Comparison of ENCODE assay signal across 8 cellular contexts in the genomic region with DNA sequence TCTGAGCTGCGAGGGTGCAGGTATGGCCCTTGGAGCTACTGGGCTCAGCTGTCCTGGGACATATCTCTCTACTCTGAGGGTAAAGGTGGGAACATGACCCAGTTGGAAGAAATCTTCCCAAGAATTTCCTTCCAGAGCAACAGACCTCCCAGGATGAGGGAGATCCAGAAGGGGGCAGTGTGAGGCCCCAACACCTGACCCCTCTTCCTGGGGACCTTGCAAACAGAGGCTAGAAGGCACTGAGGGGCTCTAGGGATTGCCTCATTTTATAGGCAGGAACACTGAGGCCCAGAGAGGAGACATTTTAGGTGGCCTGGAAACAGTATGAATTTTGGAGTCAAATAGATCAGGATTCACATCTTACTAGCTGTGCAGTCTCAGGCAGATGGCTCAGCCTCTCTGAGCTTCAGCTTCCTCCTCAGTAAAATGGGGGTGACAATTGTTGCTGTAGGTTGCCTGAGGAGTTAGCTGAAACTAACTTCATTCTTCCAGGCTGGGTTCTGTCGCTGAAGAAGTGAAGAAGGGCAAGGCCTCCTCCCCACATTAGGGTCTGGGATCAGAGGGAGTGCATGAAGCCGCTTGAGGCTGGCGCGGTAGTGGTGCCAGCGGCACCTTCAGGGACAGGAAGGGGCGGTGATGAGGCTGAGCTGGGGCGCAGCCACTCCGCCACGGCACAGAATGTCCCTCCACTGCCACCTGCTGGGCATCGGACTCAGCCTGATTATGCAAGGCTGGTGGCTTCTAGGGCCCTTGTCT. TPM values are rescaled to one million over a fixed set of nuclear protein-coding genes. Genes with fewer than 3 reads are reported as not detected.
DNase-seq lines count a peak whose midpoint lies in the region; ATAC-seq and TF ChIP-seq lines count a peak whose summit lies in the region.

No MANE protein-coding gene starts in this region.

- peaks cover 2% of the 10 kb centered on the region; the same call in 1 of the 2 replicates for H3K27me3 ChIP-seq in Panc1 (ENCODE audit: control insufficient read depth, insufficient read depth, low read length)

- no peak overlapping the region for H3K27ac Mint-ChIP-seq in activated T-cell treated with anti-CD3 and anti-CD28 coated beads, Interleukin-2, amount 50 U/mL, for 72 hours
- H3K27ac Mint-ChIP-seq in nephron progenitor cell, result no peak overlapping the region
- H3K27ac Mint-ChIP-seq in stimulated activated naive B cell treated with anti-CD40 and anti-IgM and Interleukin-4, amounts not matched to agents 10 μg/mL and 1 μg/mL and 100 μg/mL, for 72 hours, result no peak overlapping the region

- CTCF ChIA-PET in Panc1 (lab: Charles Lee), result interaction anchor here (0.8 to 1.6 kb wide), 6 partner anchors 113 to 329 kb away, joined by 3 to 5 read pairs (median 3); no protein-coding TSS in a partner anchor

- in situ Hi-C loops in Panc1 (cut with HindIII; ENCODE audit: low pct_unique_long_range_greater_than_20kb, low sequenced_read_pairs), result no loop called here

- H3K36me3 Mint-ChIP-seq in activated T-cell treated with anti-CD3 and anti-CD28 coated beads, Interleukin-2, amount 50 U/mL, for 72 hours (ENCODE audit: insufficient read depth in 2 of 2), result no peaks in the 10 kb centered on the region
- no peaks in the 10 kb centered on the region for H3K36me3 Mint-ChIP-seq in nephron progenitor cell (ENCODE audit: low read depth)
- H3K36me3 Mint-ChIP-seq in stimulated activated naive B cell treated with anti-CD40 and anti-IgM and Interleukin-4, amounts not matched to agents 10 μg/mL and 1 μg/mL and 100 μg/mL, for 72 hours, result peaks cover 0 to 4% of the 10 kb centered on the region in 2 donors

- H3K4me1 ChIP-seq in Panc1 (ENCODE audit: control insufficient read depth, insufficient read depth, low read length), result no peaks in the 10 kb centered on the region

- TF ChIP-seq CTCF in Panc1 (IDR thresholded peaks at IDR 0.05) (peak; percentile 91), fibroblast of mammary gland (conservative IDR thresholded peaks at IDR 0.05; ENCODE audit: control insufficient read depth, insufficient read depth, low read depth, low read length) (peak; percentile 79), nephron progenitor cell (IDR thresholded peaks at IDR 0.05) (peak; percentile 87)

- no peaks in the 10 kb centered on the region for H3K9me3 Mint-ChIP-seq in activated T-cell treated with anti-CD3 and anti-CD28 coated beads, Interleukin-2, amount 50 U/mL, for 72 hours
- peaks cover 6% of the 10 kb centered on the region for H3K9me3 Mint-ChIP-seq in nephron progenitor cell
- peaks cover 4 to 5% of the 10 kb centered on the region in 2 donors for H3K9me3 Mint-ChIP-seq in stimulated activated naive B cell treated with anti-CD40 and anti-IgM and Interleukin-4, amounts not matched to agents 10 μg/mL and 1 μg/mL and 100 μg/mL, for 72 hours

- no peaks in the 10 kb centered on the region for H3K4me1 Mint-ChIP-seq in activated T-cell treated with anti-CD3 and anti-CD28 coated beads, Interleukin-2, amount 50 U/mL, for 72 hours (ENCODE audit: low read depth)
- peaks cover 11% of the 10 kb centered on the region for H3K4me1 Mint-ChIP-seq in nephron progenitor cell
- no peaks in the 10 kb centered on the region for H3K4me1 Mint-ChIP-seq in stimulated activated naive B cell treated with anti-CD40 and anti-IgM and Interleukin-4, amounts not matched to agents 10 μg/mL and 1 μg/mL and 100 μg/mL, for 72 hours

- H3K4me3 Mint-ChIP-seq in activated T-cell treated with anti-CD3 and anti-CD28 coated beads, Interleukin-2, amount 50 U/mL, for 72 hours, result peak overlapping the region; percentile 58 to 61
- H3K4me3 Mint-ChIP-seq in nephron progenitor cell, result no peak overlapping the region
- peak overlapping the region; percentile 52 to 70 for H3K4me3 Mint-ChIP-seq in stimulated activated naive B cell treated with anti-CD40 and anti-IgM and Interleukin-4, amounts not matched to agents 10 μg/mL and 1 μg/mL and 100 μg/mL, for 72 hours

- no TSS peak for BruUV-seq in Panc1 (replicated peaks; lab: Mats Ljungman, UMichigan)

- ATAC-seq in GM19467 (IDR thresholded peaks at IDR 0.05; ENCODE audit: unreplicated experiment) (peak; percentile 84), Panc1 (peak; percentile 95)
- peak; percentile 98 for ATAC-seq in activated T-cell treated with anti-CD3 and anti-CD28 coated beads, Interleukin-2, amount 50 U/mL, for 72 hours (replicated peaks in 1 of 2)
- ATAC-seq in stimulated activated naive B cell treated with anti-CD40 and anti-IgM and Interleukin-4, amounts not matched to agents 10 μg/mL and 1 μg/mL and 100 μg/mL, for 72 hours (replicated peaks), result peak; percentile 98 to 99

- no peaks in the 10 kb centered on the region for H3K36me3 ChIP-seq in Panc1 (ENCODE audit: control insufficient read depth, insufficient read depth, low read length)

- DNase-seq in CD1c-positive myeloid dendritic cell (ENCODE audit: extremely low spot score) (peak; percentile 86), HuH-7.5 (ENCODE audit: low spot score) (peak; percentile 88), Panc1 (ENCODE audit: low read depth, low spot score) (peak; percentile 36), fibroblast of mammary gland (ENCODE audit: low read depth) (peak; percentile 56), nephron progenitor cell (peak; percentile 92)
- peak; percentile 90 for DNase-seq in activated T-cell treated with anti-CD3 and anti-CD28 coated beads, Interleukin-2, amount 50 U/mL, for 72 hours
- peak; percentile 74 for DNase-seq in stimulated activated naive B cell treated with anti-CD40 and anti-IgM and Interleukin-4, amounts not matched to agents 10 μg/mL and 1 μg/mL and 100 μg/mL, for 72 hours

- no peak overlapping the region for H3K27ac ChIP-seq in Panc1 (ENCODE audit: low read length)

- POLR2A ChIA-PET in Panc1 (lab: Charles Lee), result interaction anchor here (0.6 kb wide), 1 partner anchor 149 kb away, joined by 3 read pairs; no protein-coding TSS in a partner anchor

- H3K9me3 ChIP-seq in Panc1 (ENCODE audit: control insufficient read depth, insufficient read depth, low read depth, low read length), result no peaks in the 10 kb centered on the region

- no peaks in the 10 kb centered on the region for H3K27me3 Mint-ChIP-seq in activated T-cell treated with anti-CD3 and anti-CD28 coated beads, Interleukin-2, amount 50 U/mL, for 72 hours (ENCODE audit: low read depth)
- peaks cover 50% of the 10 kb centered on the region for H3K27me3 Mint-ChIP-seq in nephron progenitor cell (ENCODE audit: low read depth, poor library complexity)
- peaks cover 11 to 30% of the 10 kb centered on the region in 2 donors for H3K27me3 Mint-ChIP-seq in stimulated activated naive B cell treated with anti-CD40 and anti-IgM and Interleukin-4, amounts not matched to agents 10 μg/mL and 1 μg/mL and 100 μg/mL, for 72 hours

- H3K4me3 ChIP-seq in Panc1 (ENCODE audit: low read depth in 2 of 2, low read length in 2 of 2) (peak overlapping the region in 1 of 2 experiments; percentile 19; a peak in 1 of 4 replicates), fibroblast of mammary gland (ENCODE audit: control insufficient read depth, low read depth, low read length) (no peak overlapping the region)

- intact Hi-C loops in Panc1 (cut with micrococcal nuclease; ENCODE audit: unreplicated experiment), result loop anchor here (1.0 to 10.0 kb wide), 2 partner anchors 58 to 137 kb away; no protein-coding TSS in a partner anchor

RNA-seq across cellular contexts. Expression of gene KCNK17, which starts 11.4 kb away (rescaled TPM):
- total RNA-seq in Panc1 (2021; ENCODE audit: unreplicated experiment), result not detected
- not detected for polyA plus RNA-seq in Panc1 (2012; ENCODE audit: insufficient read length)
- not detected for total RNA-seq in activated T-cell treated with anti-CD3 and anti-CD28 coated beads, Interleukin-2, amount 50 U/mL, for 72 hours

RNA-seq across cellular contexts. Expression of gene KCNK16, which starts 19.7 kb away (rescaled TPM):
- not detected for total RNA-seq in Panc1 (2021; ENCODE audit: unreplicated experiment)
- not detected for polyA plus RNA-seq in Panc1 (2012; ENCODE audit: insufficient read length)
- total RNA-seq in activated T-cell treated with anti-CD3 and anti-CD28 coated beads, Interleukin-2, amount 50 U/mL, for 72 hours, result not detected

Comparison
In these comparisons a context has a peak if more than half of its experiments do, and no peak if none do; other contexts are left out.
1. DNase-seq: peak in every context shown above with its lines; median percentile 92 in nephron progenitor cell; 90 in activated T-cell treated with anti-CD3 and anti-CD28 coated beads, Interleukin-2, amount 50 U/mL, for 72 hours; 88 in HuH-7.5; 86 in CD1c-positive myeloid dendritic cell; 74 in stimulated activated naive B cell treated with anti-CD40 and anti-IgM and Interleukin-4, amounts not matched to agents 10 μg/mL and 1 μg/mL and 100 μg/mL, for 72 hours; 56 in fibroblast of mammary gland; 36 in Panc1.